Comparison of ENCODE assay signal across 19 cellular contexts in genomic region chr11:35647535-35648092, GRCh38.
"Had no signal": no experiment of that assay in that cellular context is flagged by ENCODE, and none has a peak within 500 bp of the region (broad histone marks: within the 10 kb centered on the region; RNA-seq: fewer than 3 reads in every experiment).

No MANE protein-coding gene starts in this region.

- H3K27me3 ChIP-seq: colonic mucosa, gastrocnemius medialis, left lung, upper lobe of right lung had no signal

- H3K27ac ChIP-seq: colonic mucosa, gastrocnemius medialis, heart right ventricle, left lung, upper lobe of right lung, WERI-Rb-1 had no signal

- H3K9me3 ChIP-seq: colonic mucosa, gastrocnemius medialis, left lung, upper lobe of right lung had no signal

- H3K4me3 ChIP-seq: colonic mucosa, gastrocnemius medialis, heart right ventricle, left lung, upper lobe of right lung had no signal

- H3K4me1 ChIP-seq: colonic mucosa, gastrocnemius medialis, left lung, upper lobe of right lung had no signal

- DNase-seq: activated CD4-positive, alpha-beta T cell treated with anti-CD3 and anti-CD28 coated beads for 4 hours; activated CD8-positive, alpha-beta memory T cell treated with anti-CD3 and anti-CD28 coated beads, Interleukin-2, amount 50 U/mL, for 4 hours; activated CD8-positive, alpha-beta T cell treated with anti-CD3 and anti-CD28 coated beads for 36 hours; activated naive CD4-positive, alpha-beta T cell treated with anti-CD3 and anti-CD28 coated beads for 36 hours; caudate nucleus; colonic mucosa; effector CD4-positive, alpha-beta T cell; gastrocnemius medialis; heart right ventricle; islet precursor cell; left lung; mesendoderm; occipital lobe; stimulated activated CD4-positive, alpha-beta T cell treated with anti-CD3 and anti-CD28 coated beads, Interleukin-12 subunit alpha, Interleukin-12 subunit beta, amount 100 ng/mL, for 4 hours; stimulated activated CD4-positive, alpha-beta T cell treated with anti-CD3 and anti-CD28 coated beads, Interleukin-2, amount 100 ng/mL, for 48 hours; stimulated activated CD8-positive, alpha-beta memory T cell treated with anti-CD3 and anti-CD28 coated beads, Interleukin-4, amount 100 ng/mL, for 48 hours; stimulated activated naive CD8-positive, alpha-beta T cell treated with anti-CD3 and anti-CD28 coated beads, Interleukin-15, Interleukin-2, amounts not matched to agents 100 U/mL and 50 U/mL, for 24 hours; upper lobe of right lung; WERI-Rb-1 had no signal

- H3K36me3 ChIP-seq: colonic mucosa, gastrocnemius medialis, heart right ventricle, left lung, upper lobe of right lung, WERI-Rb-1 had no signal

- ATAC-seq: activated CD8-positive, alpha-beta T cell treated with anti-CD3 and anti-CD28 coated beads for 36 hours; gastrocnemius medialis; heart right ventricle; left lung; stimulated activated naive CD8-positive, alpha-beta T cell treated with anti-CD3 and anti-CD28 coated beads, Interleukin-15, Interleukin-2, amounts not matched to agents 100 U/mL and 50 U/mL, for 24 hours; upper lobe of right lung had no signal
